In genomic region chr22:35912668-35913067, GRCh38 we compare ENCODE assay signal across 24 cellular contexts.
DNase-seq lines count a peak whose midpoint lies in the region; ATAC-seq and TF ChIP-seq lines count a peak whose summit lies in the region.
"Had no signal": no experiment of that assay in that cellular context is flagged by ENCODE, and none has a peak within 500 bp of the region (broad histone marks: within the 10 kb centered on the region; RNA-seq: fewer than 3 reads in every experiment).

No MANE protein-coding gene starts in this region.

- TF ChIP-seq CTCF in heart right ventricle (IDR thresholded peaks at IDR 0.05) = no peak
- TF ChIP-seq CTCF in body of pancreas (IDR thresholded peaks at IDR 0.05) = no peak
- TF ChIP-seq CTCF in parathyroid adenoma (IDR thresholded peaks at IDR 0.05) = no peak
- TF ChIP-seq CTCF in upper lobe of right lung (IDR thresholded peaks at IDR 0.05) = no peak

- DNase-seq in heart right ventricle (no peak), left cardiac atrium (no peak), body of pancreas (no peak), upper lobe of right lung (no peak), NCI-H2029 (lab: John Stamatoyannopoulos, UW) (no peak)
- DNase-seq in activated T-cell treated with anti-CD3 and anti-CD28 coated beads, Interleukin-2, amount 50 U/mL, for 48 hours = no peak
- no peak for DNase-seq in activated CD8-positive, alpha-beta memory T cell treated with anti-CD3 and anti-CD28 coated beads for 24 hours
- DNase-seq: activated CD4-positive, alpha-beta T cell treated with anti-CD3 and anti-CD28 coated beads, Interleukin-2, amount 50 U/mL, for 1 hour; BE2C; DMS53; GF-D8; head of caudate nucleus; lower lobe of right lung; NCI-H1048; NCI-H187; NCI-H526 treated with DMSO at 0.1 percent for 48 hours; posterior cingulate gyrus; SHP77; stimulated activated CD4-positive, alpha-beta T cell treated with anti-CD3 and anti-CD28 coated beads, Interleukin-1b, Interleukin-23, amount 100 ng/mL, for 48 hours; T-helper 9 cell had no signal

- no peak overlapping the region for H3K9ac ChIP-seq in parathyroid adenoma

- H3K36me3 ChIP-seq in heart right ventricle (no peaks in the 10 kb centered on the region), body of pancreas (replicated peaks in 1 of 2; ENCODE audit: insufficient read depth in 1 of 2, low read depth in 2 of 2) (no peaks in the 10 kb centered on the region), parathyroid adenoma (ENCODE audit: control insufficient read depth, insufficient read depth, low read length) (no peaks in the 10 kb centered on the region), upper lobe of right lung (no peaks in the 10 kb centered on the region)
- H3K36me3 ChIP-seq: BE2C, lower lobe of right lung had no signal

- H3K27me3 ChIP-seq in heart right ventricle = no peaks in the 10 kb centered on the region
- H3K27me3 ChIP-seq in body of pancreas = no peaks in the 10 kb centered on the region
- no peaks in the 10 kb centered on the region for H3K27me3 ChIP-seq in parathyroid adenoma (ENCODE audit: control insufficient read depth, insufficient read depth, low read length)
- no peaks in the 10 kb centered on the region for H3K27me3 ChIP-seq in upper lobe of right lung
- H3K27me3 ChIP-seq: BE2C had no signal

- 60 to 61% methylated on average over 1 of the region's 1 CpG for WGBS in heart right ventricle, 2 donors
- WGBS in body of pancreas, 2 donors = 14 to 25% methylated on average over 1 of the region's 1 CpG

- H3K9me3 ChIP-seq in heart right ventricle (no peaks in the 10 kb centered on the region), body of pancreas (no peaks in the 10 kb centered on the region), parathyroid adenoma (ENCODE audit: control insufficient read depth, low read length) (no peaks in the 10 kb centered on the region), upper lobe of right lung (no peaks in the 10 kb centered on the region)
- H3K9me3 ChIP-seq: BE2C, lower lobe of right lung had no signal

- H3K79me2 ChIP-seq in parathyroid adenoma = peaks cover 27% of the 10 kb centered on the region

- H3K4me2 ChIP-seq in parathyroid adenoma (ENCODE audit: low read length) = no peak overlapping the region

- intact Hi-C loops in heart right ventricle (cut with DNase I) (loop anchor here in 5 of 10 donors (2.0 to 10.0 kb wide), 6 partner anchors 66 to 228 kb away; no protein-coding TSS in a partner anchor), left cardiac atrium (cut with DNase I) (loop anchor here in 1 of 2 donors (5.0 kb wide), 1 partner anchor 70 kb away; no protein-coding TSS in a partner anchor), body of pancreas (cut with DNase I) (no loop called here), upper lobe of right lung (cut with DNase I) (loop anchor here (10.0 kb wide), 2 partner anchors 158 to 288 kb away; no protein-coding TSS in a partner anchor)

- peaks cover 9 to 85% (median 63%) of the 10 kb centered on the region in 9 donors for H3K4me1 ChIP-seq in heart right ventricle
- peaks cover 52% of the 10 kb centered on the region for H3K4me1 ChIP-seq in body of pancreas
- peaks cover 19% of the 10 kb centered on the region for H3K4me1 ChIP-seq in parathyroid adenoma
- peaks cover 40% of the 10 kb centered on the region for H3K4me1 ChIP-seq in upper lobe of right lung

- H3K27ac ChIP-seq in heart right ventricle (peak overlapping the region in 8 of 10 donors; percentile 34 to 93 (median 85)), body of pancreas (peak overlapping the region in 3 of 4 donors; percentile 25 to 62 (median 29)), parathyroid adenoma (peak overlapping the region; percentile 47), upper lobe of right lung (peak overlapping the region; percentile 31)
- H3K27ac ChIP-seq: lower lobe of right lung had no signal

- ATAC-seq in heart right ventricle = no peak
- ATAC-seq in left cardiac atrium = no peak
- ATAC-seq in body of pancreas = no peak
- no peak for ATAC-seq in upper lobe of right lung
- ATAC-seq: activated naive CD4-positive, alpha-beta T cell treated with anti-CD3 and anti-CD28 coated beads, Interleukin-2, amount 50 U/mL, for 72 hours; activated T-helper 17 cell treated with anti-CD3 and anti-CD28 coated beads, Interleukin-2, amount 50 U/mL, for 72 hours; lower lobe of right lung; WTC11 had no signal

- TF ChIP-seq POLR2A in body of pancreas (IDR thresholded peaks at IDR 0.05) = no peak

- no peak overlapping the region for H3K4me3 ChIP-seq in heart right ventricle
- no peak overlapping the region for H3K4me3 ChIP-seq in body of pancreas
- no peak overlapping the region for H3K4me3 ChIP-seq in parathyroid adenoma (ENCODE audit: low read depth, low read length)
- no peak overlapping the region for H3K4me3 ChIP-seq in upper lobe of right lung
- H3K4me3 ChIP-seq: lower lobe of right lung had no signal

- H2AFZ ChIP-seq in parathyroid adenoma = no peak overlapping the region

Comparison
In these comparisons a context has a peak if more than half of its experiments do, and no peak if none do; other contexts are left out.
1. H3K27ac ChIP-seq: peak in every context shown above with its lines; median percentile 85 in heart right ventricle; 47 in parathyroid adenoma; 31 in upper lobe of right lung; 29 in body of pancreas.